Comparison of ENCODE assay signal across 1 cellular context in the genomic region with DNA sequence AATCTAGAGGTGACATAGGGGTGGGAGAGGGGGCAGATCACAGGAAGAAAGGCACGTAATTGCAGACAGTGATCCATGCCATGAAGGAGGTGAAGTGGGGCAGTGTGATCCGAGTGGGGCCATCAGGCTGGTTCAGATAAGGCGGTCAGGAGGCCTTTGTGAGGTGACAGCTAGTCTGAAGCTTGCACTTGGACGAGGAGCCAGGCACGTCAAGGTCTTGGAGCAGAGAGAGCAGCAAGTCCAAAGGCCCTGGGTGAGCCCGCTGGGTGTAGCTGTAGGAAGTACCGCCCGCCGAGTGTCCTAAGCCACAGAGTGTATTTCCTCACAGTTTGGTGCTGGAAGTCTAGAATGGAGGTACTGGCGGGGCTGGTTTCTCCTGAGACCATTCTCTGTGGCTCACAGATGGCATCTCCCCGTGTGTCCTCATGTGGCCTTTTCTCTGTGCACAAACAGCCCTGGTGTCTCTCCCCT.
A peak's percentile ranks its signal among the peaks of the same experiment; 100 is the strongest.
TF ChIP-seq lines count a peak whose summit lies in the region.

No MANE protein-coding gene starts in this region.

TF ChIP-seq in HepG2, 621 proteins besides CTCF, POLR2A, EP300 and RAD21 (continued from another document and continues in another):
- TF ChIP-seq, protein P1, sequence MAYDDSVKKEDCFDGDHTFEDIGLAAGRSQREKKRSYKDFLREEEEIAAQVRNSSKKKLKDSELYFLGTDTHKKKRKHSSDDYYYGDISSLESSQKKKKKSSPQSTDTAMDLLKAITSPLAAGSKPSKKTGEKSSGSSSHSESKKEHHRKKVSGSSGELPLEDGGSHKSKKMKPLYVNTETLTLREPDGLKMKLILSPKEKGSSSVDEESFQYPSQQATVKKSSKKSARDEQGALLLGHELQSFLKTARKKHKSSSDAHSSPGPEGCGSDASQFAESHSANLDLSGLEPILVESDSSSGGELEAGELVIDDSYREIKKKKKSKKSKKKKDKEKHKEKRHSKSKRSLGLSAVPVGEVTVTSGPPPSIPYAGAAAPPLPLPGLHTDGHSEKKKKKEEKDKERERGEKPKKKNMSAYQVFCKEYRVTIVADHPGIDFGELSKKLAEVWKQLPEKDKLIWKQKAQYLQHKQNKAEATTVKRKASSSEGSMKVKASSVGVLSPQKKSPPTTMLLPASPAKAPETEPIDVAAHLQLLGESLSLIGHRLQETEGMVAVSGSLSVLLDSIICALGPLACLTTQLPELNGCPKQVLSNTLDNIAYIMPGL (CRISPR knock-in tag; IDR thresholded peaks at IDR 0.05; ENCODE audit: borderline replicate concordance in 1 of 2, low read depth in 1 of 2) = no peak
- TF ChIP-seq ZNF10 (CRISPR knock-in tag; IDR thresholded peaks at IDR 0.05; ENCODE audit: borderline replicate concordance, low read depth) (no peak), NAIF1 (CRISPR knock-in tag; IDR thresholded peaks at IDR 0.05; ENCODE audit: borderline replicate concordance) (no peak), ZBTB1 (CRISPR knock-in tag; IDR thresholded peaks at IDR 0.05; ENCODE audit: borderline replicate concordance) (no peak), MTERF4 (CRISPR knock-in tag; IDR thresholded peaks at IDR 0.05) (0 out of 2 replicates have a peak, but pooled peaks have one; percentile 12), MEF2D (CRISPR knock-in tag; IDR thresholded peaks at IDR 0.05) (0 out of 2 replicates have a peak, but pooled peaks have one; percentile 22), ZBTB8A (CRISPR knock-in tag; IDR thresholded peaks at IDR 0.05; ENCODE audit: borderline replicate concordance, low read depth) (no peak), ZNF572 (CRISPR knock-in tag; IDR thresholded peaks at IDR 0.05) (no peak), ZBTB3 (CRISPR knock-in tag; IDR thresholded peaks at IDR 0.05; ENCODE audit: borderline replicate concordance, low read depth) (0 out of 2 replicates have a peak, but pooled peaks have one; percentile 48), NCOA5 (CRISPR knock-in tag; IDR thresholded peaks at IDR 0.05) (no peak), ZNF772 (CRISPR knock-in tag; IDR thresholded peaks at IDR 0.05) (no peak), ZNF232 (CRISPR knock-in tag; IDR thresholded peaks at IDR 0.05; ENCODE audit: borderline replicate concordance) (no peak), PRMT3 (CRISPR knock-in tag; IDR thresholded peaks at IDR 0.05; ENCODE audit: borderline replicate concordance, low read depth) (0 out of 2 replicates have a peak, but pooled peaks have one; percentile 55), MBNL3 (CRISPR knock-in tag; conservative IDR thresholded peaks at IDR 0.05) (no peak), ZNF878 (CRISPR knock-in tag; IDR thresholded peaks at IDR 0.05) (no peak), ZNF629 (CRISPR knock-in tag; conservative IDR thresholded peaks at IDR 0.05) (no peak), ZNF83 (CRISPR knock-in tag; IDR thresholded peaks at IDR 0.05; ENCODE audit: borderline replicate concordance) (no peak), AKAP8 (CRISPR knock-in tag; IDR thresholded peaks at IDR 0.05) (peak; percentile 62; the same call in 1 of the 2 replicates), ZNF512B (CRISPR knock-in tag; IDR thresholded peaks at IDR 0.05; ENCODE audit: borderline replicate concordance) (no peak), ZNF274 (CRISPR knock-in tag; IDR thresholded peaks at IDR 0.05) (no peak), ZNF124 (CRISPR knock-in tag; IDR thresholded peaks at IDR 0.05) (no peak), XBP1 (CRISPR knock-in tag; IDR thresholded peaks at IDR 0.05) (no peak), ZNF547 (CRISPR knock-in tag; IDR thresholded peaks at IDR 0.05) (no peak; the same call in 1 of the 2 replicates), MAFK (conservative IDR thresholded peaks at IDR 0.05 in 1 of 2, IDR thresholded peaks at IDR 0.05 in 1 of 2; ENCODE audit: low read length in 2 of 2) (no peak)
- TF ChIP-seq, protein P2, sequence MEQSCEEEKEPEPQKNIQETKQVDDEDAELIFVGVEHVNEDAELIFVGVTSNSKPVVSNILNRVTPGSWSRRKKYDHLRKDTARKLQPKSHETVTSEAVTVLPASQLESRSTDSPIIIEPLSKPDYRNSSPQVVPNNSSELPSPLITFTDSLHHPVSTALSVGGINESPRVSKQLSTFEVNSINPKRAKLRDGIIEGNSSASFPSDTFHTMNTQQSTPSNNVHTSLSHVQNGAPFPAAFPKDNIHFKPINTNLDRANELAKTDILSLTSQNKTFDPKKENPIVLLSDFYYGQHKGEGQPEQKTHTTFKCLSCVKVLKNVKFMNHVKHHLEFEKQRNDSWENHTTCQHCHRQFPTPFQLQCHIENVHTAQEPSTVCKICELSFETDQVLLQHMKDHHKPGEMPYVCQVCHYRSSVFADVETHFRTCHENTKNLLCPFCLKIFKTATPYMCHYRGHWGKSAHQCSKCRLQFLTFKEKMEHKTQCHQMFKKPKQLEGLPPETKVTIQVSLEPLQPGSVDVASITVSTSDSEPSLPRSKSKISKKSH (CRISPR knock-in tag; IDR thresholded peaks at IDR 0.05; ENCODE audit: borderline replicate concordance) = no peak
- TF ChIP-seq, protein P3, sequence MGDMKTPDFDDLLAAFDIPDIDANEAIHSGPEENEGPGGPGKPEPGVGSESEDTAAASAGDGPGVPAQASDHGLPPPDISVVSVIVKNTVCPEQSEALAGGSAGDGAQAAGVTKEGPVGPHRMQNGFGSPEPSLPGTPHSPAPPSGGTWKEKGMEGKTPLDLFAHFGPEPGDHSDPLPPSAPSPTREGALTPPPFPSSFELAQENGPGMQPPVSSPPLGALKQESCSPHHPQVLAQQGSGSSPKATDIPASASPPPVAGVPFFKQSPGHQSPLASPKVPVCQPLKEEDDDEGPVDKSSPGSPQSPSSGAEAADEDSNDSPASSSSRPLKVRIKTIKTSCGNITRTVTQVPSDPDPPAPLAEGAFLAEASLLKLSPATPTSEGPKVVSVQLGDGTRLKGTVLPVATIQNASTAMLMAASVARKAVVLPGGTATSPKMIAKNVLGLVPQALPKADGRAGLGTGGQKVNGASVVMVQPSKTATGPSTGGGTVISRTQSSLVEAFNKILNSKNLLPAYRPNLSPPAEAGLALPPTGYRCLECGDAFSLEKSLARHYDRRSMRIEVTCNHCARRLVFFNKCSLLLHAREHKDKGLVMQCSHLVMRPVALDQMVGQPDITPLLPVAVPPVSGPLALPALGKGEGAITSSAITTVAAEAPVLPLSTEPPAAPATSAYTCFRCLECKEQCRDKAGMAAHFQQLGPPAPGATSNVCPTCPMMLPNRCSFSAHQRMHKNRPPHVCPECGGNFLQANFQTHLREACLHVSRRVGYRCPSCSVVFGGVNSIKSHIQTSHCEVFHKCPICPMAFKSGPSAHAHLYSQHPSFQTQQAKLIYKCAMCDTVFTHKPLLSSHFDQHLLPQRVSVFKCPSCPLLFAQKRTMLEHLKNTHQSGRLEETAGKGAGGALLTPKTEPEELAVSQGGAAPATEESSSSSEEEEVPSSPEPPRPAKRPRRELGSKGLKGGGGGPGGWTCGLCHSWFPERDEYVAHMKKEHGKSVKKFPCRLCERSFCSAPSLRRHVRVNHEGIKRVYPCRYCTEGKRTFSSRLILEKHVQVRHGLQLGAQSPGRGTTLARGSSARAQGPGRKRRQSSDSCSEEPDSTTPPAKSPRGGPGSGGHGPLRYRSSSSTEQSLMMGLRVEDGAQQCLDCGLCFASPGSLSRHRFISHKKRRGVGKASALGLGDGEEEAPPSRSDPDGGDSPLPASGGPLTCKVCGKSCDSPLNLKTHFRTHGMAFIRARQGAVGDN (CRISPR knock-in tag; IDR thresholded peaks at IDR 0.05) = peak; percentile 83
- TF ChIP-seq, protein P4, sequence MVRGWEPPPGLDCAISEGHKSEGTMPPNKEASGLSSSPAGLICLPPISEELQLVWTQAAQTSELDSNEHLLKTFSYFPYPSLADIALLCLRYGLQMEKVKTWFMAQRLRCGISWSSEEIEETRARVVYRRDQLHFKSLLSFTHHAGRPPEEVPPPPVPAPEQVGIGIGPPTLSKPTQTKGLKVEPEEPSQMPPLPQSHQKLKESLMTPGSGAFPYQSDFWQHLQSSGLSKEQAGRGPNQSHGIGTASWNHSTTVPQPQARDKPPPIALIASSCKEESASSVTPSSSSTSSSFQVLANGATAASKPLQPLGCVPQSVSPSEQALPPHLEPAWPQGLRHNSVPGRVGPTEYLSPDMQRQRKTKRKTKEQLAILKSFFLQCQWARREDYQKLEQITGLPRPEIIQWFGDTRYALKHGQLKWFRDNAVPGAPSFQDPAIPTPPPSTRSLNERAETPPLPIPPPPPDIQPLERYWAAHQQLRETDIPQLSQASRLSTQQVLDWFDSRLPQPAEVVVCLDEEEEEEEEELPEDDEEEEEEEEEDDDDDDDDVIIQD (CRISPR knock-in tag; IDR thresholded peaks at IDR 0.05; ENCODE audit: low read depth) = no peak
- TF ChIP-seq, protein P5, sequence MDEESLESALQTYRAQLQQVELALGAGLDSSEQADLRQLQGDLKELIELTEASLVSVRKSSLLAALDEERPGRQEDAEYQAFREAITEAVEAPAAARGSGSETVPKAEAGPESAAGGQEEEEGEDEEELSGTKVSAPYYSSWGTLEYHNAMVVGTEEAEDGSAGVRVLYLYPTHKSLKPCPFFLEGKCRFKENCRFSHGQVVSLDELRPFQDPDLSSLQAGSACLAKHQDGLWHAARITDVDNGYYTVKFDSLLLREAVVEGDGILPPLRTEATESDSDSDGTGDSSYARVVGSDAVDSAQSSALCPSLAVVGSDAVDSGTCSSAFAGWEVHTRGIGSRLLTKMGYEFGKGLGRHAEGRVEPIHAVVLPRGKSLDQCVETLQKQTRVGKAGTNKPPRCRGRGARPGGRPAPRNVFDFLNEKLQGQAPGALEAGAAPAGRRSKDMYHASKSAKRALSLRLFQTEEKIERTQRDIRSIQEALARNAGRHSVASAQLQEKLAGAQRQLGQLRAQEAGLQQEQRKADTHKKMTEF (CRISPR knock-in tag; IDR thresholded peaks at IDR 0.05) = no peak
- TF ChIP-seq, protein P6, sequence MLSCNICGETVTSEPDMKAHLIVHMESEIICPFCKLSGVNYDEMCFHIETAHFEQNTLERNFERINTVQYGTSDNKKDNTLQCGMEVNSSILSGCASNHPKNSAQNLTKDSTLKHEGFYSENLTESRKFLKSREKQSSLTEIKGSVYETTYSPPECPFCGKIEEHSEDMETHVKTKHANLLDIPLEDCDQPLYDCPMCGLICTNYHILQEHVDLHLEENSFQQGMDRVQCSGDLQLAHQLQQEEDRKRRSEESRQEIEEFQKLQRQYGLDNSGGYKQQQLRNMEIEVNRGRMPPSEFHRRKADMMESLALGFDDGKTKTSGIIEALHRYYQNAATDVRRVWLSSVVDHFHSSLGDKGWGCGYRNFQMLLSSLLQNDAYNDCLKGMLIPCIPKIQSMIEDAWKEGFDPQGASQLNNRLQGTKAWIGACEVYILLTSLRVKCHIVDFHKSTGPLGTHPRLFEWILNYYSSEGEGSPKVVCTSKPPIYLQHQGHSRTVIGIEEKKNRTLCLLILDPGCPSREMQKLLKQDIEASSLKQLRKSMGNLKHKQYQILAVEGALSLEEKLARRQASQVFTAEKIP (CRISPR knock-in tag; IDR thresholded peaks at IDR 0.05; ENCODE audit: borderline replicate concordance) = no peak
- TF ChIP-seq, protein P7, sequence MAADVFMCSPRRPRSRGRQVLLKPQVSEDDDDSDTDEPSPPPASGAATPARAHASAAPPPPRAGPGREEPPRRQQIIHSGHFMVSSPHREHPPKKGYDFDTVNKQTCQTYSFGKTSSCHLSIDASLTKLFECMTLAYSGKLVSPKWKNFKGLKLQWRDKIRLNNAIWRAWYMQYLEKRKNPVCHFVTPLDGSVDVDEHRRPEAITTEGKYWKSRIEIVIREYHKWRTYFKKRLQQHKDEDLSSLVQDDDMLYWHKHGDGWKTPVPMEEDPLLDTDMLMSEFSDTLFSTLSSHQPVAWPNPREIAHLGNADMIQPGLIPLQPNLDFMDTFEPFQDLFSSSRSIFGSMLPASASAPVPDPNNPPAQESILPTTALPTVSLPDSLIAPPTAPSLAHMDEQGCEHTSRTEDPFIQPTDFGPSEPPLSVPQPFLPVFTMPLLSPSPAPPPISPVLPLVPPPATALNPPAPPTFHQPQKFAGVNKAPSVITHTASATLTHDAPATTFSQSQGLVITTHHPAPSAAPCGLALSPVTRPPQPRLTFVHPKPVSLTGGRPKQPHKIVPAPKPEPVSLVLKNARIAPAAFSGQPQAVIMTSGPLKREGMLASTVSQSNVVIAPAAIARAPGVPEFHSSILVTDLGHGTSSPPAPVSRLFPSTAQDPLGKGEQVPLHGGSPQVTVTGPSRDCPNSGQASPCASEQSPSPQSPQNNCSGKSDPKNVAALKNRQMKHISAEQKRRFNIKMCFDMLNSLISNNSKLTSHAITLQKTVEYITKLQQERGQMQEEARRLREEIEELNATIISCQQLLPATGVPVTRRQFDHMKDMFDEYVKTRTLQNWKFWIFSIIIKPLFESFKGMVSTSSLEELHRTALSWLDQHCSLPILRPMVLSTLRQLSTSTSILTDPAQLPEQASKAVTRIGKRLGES (CRISPR knock-in tag; IDR thresholded peaks at IDR 0.05; ENCODE audit: borderline replicate concordance) = no peak
